ENCODE assay signal across 8 cellular contexts in the genomic region with DNA sequence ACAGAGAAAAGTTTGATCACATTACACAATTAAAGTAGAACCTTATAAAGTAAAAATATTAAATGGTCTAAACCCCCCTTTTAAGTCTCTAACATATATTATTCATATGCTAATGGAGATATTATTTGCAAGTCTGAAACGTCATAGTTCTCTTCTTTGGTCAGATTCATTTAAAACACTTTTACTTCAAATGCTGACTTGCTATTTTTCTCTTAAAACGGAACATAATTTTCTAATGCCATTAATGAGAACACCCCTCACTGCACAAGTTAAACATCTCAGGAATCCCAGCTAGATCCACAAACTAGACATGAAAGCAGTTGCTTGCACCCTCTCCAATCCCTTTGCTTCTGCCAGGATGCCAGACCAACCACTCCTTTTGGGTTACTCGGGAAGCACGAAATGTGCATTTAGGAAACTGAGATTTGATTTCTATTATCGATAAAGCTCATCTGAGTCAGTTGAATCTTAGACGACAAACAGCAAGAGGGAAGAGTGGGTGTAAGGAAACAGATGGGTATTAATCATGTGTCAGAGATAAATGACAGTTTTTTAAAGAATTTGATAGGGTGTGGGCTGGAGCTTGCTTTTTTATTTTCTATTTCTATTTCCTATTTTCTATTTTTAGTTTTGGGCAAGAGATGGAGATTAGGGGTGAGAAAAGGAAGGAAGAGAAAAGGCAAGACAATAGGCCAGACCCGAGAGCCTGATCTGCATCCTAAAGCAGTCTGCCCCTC. TPM values are rescaled to one million over a fixed set of nuclear protein-coding genes. Genes with fewer than 3 reads are reported as not detected.
A peak's percentile ranks its signal among the peaks of the same experiment; 100 is the strongest.
DNase-seq lines count a peak whose midpoint lies in the region; ATAC-seq and TF ChIP-seq lines count a peak whose summit lies in the region.

No MANE protein-coding gene starts in this region.

- H3K9me3 Mint-ChIP-seq in Calu3 (ENCODE audit: low read depth, unreplicated experiment): no peaks in the 10 kb centered on the region
- H3K9me3 Mint-ChIP-seq in neural crest cell: no peaks in the 10 kb centered on the region

- H3K27me3 Mint-ChIP-seq in Calu3 (ENCODE audit: unreplicated experiment) (peaks cover 95% of the 10 kb centered on the region), neural crest cell (ENCODE audit: low read depth) (peaks cover 56% of the 10 kb centered on the region)

- peak overlapping the region; percentile 94 for H3K27ac ChIP-seq in HUES64 (ENCODE audit: low read depth, low read length)

- peak overlapping the region; percentile 80 for H3K4me3 ChIP-seq in HUES64 (ENCODE audit: low read length)

- peak overlapping the region; percentile 66 for H3K4me3 Mint-ChIP-seq in Calu3 (ENCODE audit: low read depth, unreplicated experiment)
- peak overlapping the region; percentile 81 for H3K4me3 Mint-ChIP-seq in neural crest cell

- BruUV-seq in Calu3 (replicated peaks; lab: Mats Ljungman, UMichigan): no TSS peak

- TF ChIP-seq CTCF in Calu3 (IDR thresholded peaks at IDR 0.05; ENCODE audit: unreplicated experiment) (no peak), neural crest cell (conservative IDR thresholded peaks at IDR 0.05) (no peak)

- H3K9ac ChIP-seq in HUES64 (ENCODE audit: low read depth, low read length): peak overlapping the region; percentile 95

- CTCF ChIA-PET in Calu3 (lab: Charles Lee): no interaction called here

- H3K27ac Mint-ChIP-seq in Calu3 (ENCODE audit: unreplicated experiment) (no peak overlapping the region), neural crest cell (ENCODE audit: unreplicated experiment) (no peak overlapping the region)

- no peak for ATAC-seq in HG02623 (IDR thresholded peaks at IDR 0.05; ENCODE audit: unreplicated experiment)
- no peak for ATAC-seq in HG03565 (IDR thresholded peaks at IDR 0.05; ENCODE audit: unreplicated experiment)
- ATAC-seq in HG02763 (IDR thresholded peaks at IDR 0.05; ENCODE audit: unreplicated experiment): no peak

- H3K36me3 ChIP-seq in HUES64 (ENCODE audit: insufficient read depth, low read length): no peaks in the 10 kb centered on the region

- peaks cover 9% of the 10 kb centered on the region for H3K4me1 Mint-ChIP-seq in Calu3 (ENCODE audit: low read depth, unreplicated experiment)
- H3K4me1 Mint-ChIP-seq in neural crest cell: peaks cover 12% of the 10 kb centered on the region

- intact Hi-C loops in Calu3 (cut with micrococcal nuclease; ENCODE audit: unreplicated experiment): no loop called here

- peaks cover 33% of the 10 kb centered on the region for H3K4me1 ChIP-seq in HUES64 (ENCODE audit: insufficient read depth, low read length)

- no peaks in the 10 kb centered on the region; the same call in 1 of the 2 replicates for H3K27me3 ChIP-seq in HUES64 (ENCODE audit: insufficient read depth, low read length)

- DNase-seq in Calu3 (no peak), cerebellar cortex (ENCODE audit: low spot score) (peak; percentile 46), neural crest cell (ENCODE audit: low read depth, low spot score) (no peak), COLO668 (lab: John Stamatoyannopoulos, UW; ENCODE audit: unreplicated experiment) (no peak)

- WGBS in HUES64: 2% methylated on average over 6 of the region's 7 CpGs

- H3K9me3 ChIP-seq in HUES64 (ENCODE audit: insufficient read depth, low read depth, low read length): no peaks in the 10 kb centered on the region

- peaks cover 4% of the 10 kb centered on the region for H3K36me3 Mint-ChIP-seq in Calu3 (ENCODE audit: insufficient read depth, unreplicated experiment)
- no peaks in the 10 kb centered on the region for H3K36me3 Mint-ChIP-seq in neural crest cell (ENCODE audit: low read depth)

RNA-seq across cellular contexts. Expression of a gene that starts 1.5 kb away (rescaled TPM):
- total RNA-seq in Calu3 (2022) (0.14 TPM in 1 of 2 replicates, not detected in the other), neural crest cell (31.6 and 31.8 TPM in 2 replicates)
- 84.4 TPM for polyA plus RNA-seq in HUES64 (2013, experiment 1 of 2)
- 88.1 TPM for polyA plus RNA-seq in HUES64 (2013, experiment 2 of 2)

RNA-seq across cellular contexts. Expression of a gene that starts 23.9 kb away (rescaled TPM):
- total RNA-seq in Calu3 (2022) (not detected in 2 replicates), neural crest cell (not detected in 2 replicates)
- not detected for polyA plus RNA-seq in HUES64 (2013, experiment 1 of 2)
- polyA plus RNA-seq in HUES64 (2013, experiment 2 of 2): not detected

RNA-seq across cellular contexts. Expression of a gene that starts 53.9 kb away (rescaled TPM):
- total RNA-seq in Calu3 (2022): not detected in 2 replicates
- not detected for polyA plus RNA-seq in HUES64 (2013, experiment 1 of 2)
- polyA plus RNA-seq in HUES64 (2013, experiment 2 of 2): not detected
- total RNA-seq in neural crest cell: not detected in 2 replicates

Comparison
In these comparisons a context has a peak if more than half of its experiments do, and no peak if none do; other contexts are left out.
1. RNA of a gene that starts 1.5 kb away (total RNA-seq): 31.6 to 31.8 TPM in neural crest cell; 0.14 TPM in Calu3; every median in the first group is over 10 times any median in the second.